ENCODE assay signal across 8 cellular contexts in genomic region chr21:46184625-46185555, GRCh38. TPM values are rescaled to one million over a fixed set of nuclear protein-coding genes. Genes with fewer than 3 reads are reported as not detected.
DNase-seq lines count a peak whose midpoint lies in the region; ATAC-seq and TF ChIP-seq lines count a peak whose summit lies in the region.

No MANE protein-coding gene starts in this region.

- H3K4me3 Mint-ChIP-seq in endodermal cell = peak overlapping the region; percentile 88

- ATAC-seq in HG03139 (IDR thresholded peaks at IDR 0.05; ENCODE audit: unreplicated experiment) = peak; percentile 44
- no peak for ATAC-seq in HG03457 (IDR thresholded peaks at IDR 0.05; ENCODE audit: unreplicated experiment)

- no peaks in the 10 kb centered on the region for H3K4me1 ChIP-seq in endodermal cell (ENCODE audit: control insufficient read depth, insufficient read depth, low read length)

- no peaks in the 10 kb centered on the region for H3K9me3 ChIP-seq in endodermal cell (ENCODE audit: control insufficient read depth, low read length)

- 21 to 35% methylated on average over 11 to 28 of the region's 30 CpGs for WGBS in endodermal cell (ENCODE audit: insufficient coverage in 1 of 2, insufficient read length in 1 of 2), 2 experiments

- no peaks in the 10 kb centered on the region for H3K9me3 Mint-ChIP-seq in endodermal cell

- no peaks in the 10 kb centered on the region for H3K27me3 Mint-ChIP-seq in endodermal cell (ENCODE audit: insufficient read depth)

- H3K4me3 ChIP-seq in endodermal cell (ENCODE audit: low read length) = peak overlapping the region; percentile 99

- H3K36me3 Mint-ChIP-seq in endodermal cell (ENCODE audit: low read depth) = peaks cover 16% of the 10 kb centered on the region

- peaks cover 12% of the 10 kb centered on the region for H3K4me1 Mint-ChIP-seq in endodermal cell

- peak overlapping the region; percentile 96 for H3K27ac Mint-ChIP-seq in endodermal cell

- H3K27ac ChIP-seq in endodermal cell (ENCODE audit: low read depth, low read length) = peak overlapping the region; percentile 65

- DNase-seq in DMS53 (lab: John Stamatoyannopoulos, UW) (peak; percentile 80), endodermal cell (peak; percentile 96), mesenteric fat pad (ENCODE audit: low spot score) (peak; percentile 91)
- DNase-seq in NK-92 treated with Interleukin-12 subunit alpha and Interleukin-12 subunit beta, amount 100 ng/mL, for 24 hours (lab: John Stamatoyannopoulos, UW) = peak; percentile 85
- peak; percentile 46 for DNase-seq in activated CD8-positive, alpha-beta memory T cell treated with anti-CD3 and anti-CD28 coated beads, Interleukin-2, amount 50 U/mL, for 1 hour (ENCODE audit: extremely low read depth)
- peak; percentile 51 for DNase-seq in stimulated activated CD8-positive, alpha-beta memory T cell treated with anti-CD3 and anti-CD28 coated beads, Interleukin-12 subunit alpha, Interleukin-12 subunit beta, amount 100 ng/mL, for 1 hour (ENCODE audit: low read depth)

- H3K36me3 ChIP-seq in endodermal cell (ENCODE audit: control insufficient read depth, insufficient read depth, low read length) = no peaks in the 10 kb centered on the region

- H3K27me3 ChIP-seq in endodermal cell (ENCODE audit: control insufficient read depth, insufficient read depth, low read length, poor library complexity, severe bottlenecking) = no peaks in the 10 kb centered on the region

- TF ChIP-seq CTCF in endodermal cell (conservative IDR thresholded peaks at IDR 0.05) = no peak

- peak overlapping the region; percentile 49 for H3K9ac ChIP-seq in endodermal cell (ENCODE audit: extremely low read depth, low read length, poor library complexity, severe bottlenecking)

RNA-seq across cellular contexts. Expression of gene SPATC1L, which starts 0.6 kb away (rescaled TPM):
- total RNA-seq in endodermal cell (10 to 100 TPM; 29.5 to 31.9 TPM), mesenteric fat pad (5.9 TPM)
- polyA plus RNA-seq in endodermal cell (2013, experiment 1 of 2) = 32.1 TPM
- polyA plus RNA-seq in endodermal cell (2013, experiment 2 of 2) = 33.4 TPM

RNA-seq across cellular contexts. Expression of gene FTCD, which starts 29.5 kb away (rescaled TPM):
- 1 to 10 TPM; 3.5 to 4.6 TPM for total RNA-seq in endodermal cell
- polyA plus RNA-seq in endodermal cell (2013, experiment 1 of 2) = 3.0 TPM
- 1.0 TPM for polyA plus RNA-seq in endodermal cell (2013, experiment 2 of 2)
- 0.32 TPM for total RNA-seq in mesenteric fat pad

RNA-seq across cellular contexts. Expression of gene LSS, which starts 43.7 kb away (rescaled TPM):
- total RNA-seq in endodermal cell (10 to 100 TPM; 56.7 to 85.2 TPM), mesenteric fat pad (81.3 TPM)
- 101 TPM for polyA plus RNA-seq in endodermal cell (2013, experiment 1 of 2)
- 100 TPM for polyA plus RNA-seq in endodermal cell (2013, experiment 2 of 2)

Comparison
In these comparisons a context has a peak if more than half of its experiments do, and no peak if none do; other contexts are left out.
1. DNase-seq: peak in every context shown above with its lines; median percentile 96 in endodermal cell; 91 in mesenteric fat pad; 85 in NK-92 treated with Interleukin-12 subunit alpha and Interleukin-12 subunit beta, amount 100 ng/mL, for 24 hours; 80 in DMS53; 51 in stimulated activated CD8-positive, alpha-beta memory T cell treated with anti-CD3 and anti-CD28 coated beads, Interleukin-12 subunit alpha, Interleukin-12 subunit beta, amount 100 ng/mL, for 1 hour; 46 in activated CD8-positive, alpha-beta memory T cell treated with anti-CD3 and anti-CD28 coated beads, Interleukin-2, amount 50 U/mL, for 1 hour.